1 cellular context compared by ENCODE assay signal in the genomic region with DNA sequence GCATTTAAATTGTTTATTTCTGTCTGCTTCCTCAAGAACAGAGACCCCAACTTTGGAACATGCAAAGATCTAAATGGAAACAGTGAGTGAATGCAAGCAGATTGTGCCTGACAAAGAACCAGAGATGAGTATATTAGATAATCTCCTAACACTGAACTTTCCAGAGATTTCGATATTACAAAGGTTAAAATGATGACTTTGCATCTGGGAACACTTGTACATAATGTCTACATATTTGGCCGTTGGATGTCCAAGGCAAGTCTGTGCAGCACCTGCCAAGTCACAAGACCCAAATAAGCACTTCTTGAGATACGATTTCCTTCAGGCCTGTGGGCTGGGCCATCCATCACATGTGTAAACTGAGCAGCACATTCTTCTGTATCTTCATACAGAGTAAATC.
TF ChIP-seq lines count a peak whose summit lies in the region.

No MANE protein-coding gene starts in this region.

TF ChIP-seq in HepG2, 621 proteins besides CTCF, POLR2A, EP300 and RAD21:
- TF ChIP-seq, protein P1, sequence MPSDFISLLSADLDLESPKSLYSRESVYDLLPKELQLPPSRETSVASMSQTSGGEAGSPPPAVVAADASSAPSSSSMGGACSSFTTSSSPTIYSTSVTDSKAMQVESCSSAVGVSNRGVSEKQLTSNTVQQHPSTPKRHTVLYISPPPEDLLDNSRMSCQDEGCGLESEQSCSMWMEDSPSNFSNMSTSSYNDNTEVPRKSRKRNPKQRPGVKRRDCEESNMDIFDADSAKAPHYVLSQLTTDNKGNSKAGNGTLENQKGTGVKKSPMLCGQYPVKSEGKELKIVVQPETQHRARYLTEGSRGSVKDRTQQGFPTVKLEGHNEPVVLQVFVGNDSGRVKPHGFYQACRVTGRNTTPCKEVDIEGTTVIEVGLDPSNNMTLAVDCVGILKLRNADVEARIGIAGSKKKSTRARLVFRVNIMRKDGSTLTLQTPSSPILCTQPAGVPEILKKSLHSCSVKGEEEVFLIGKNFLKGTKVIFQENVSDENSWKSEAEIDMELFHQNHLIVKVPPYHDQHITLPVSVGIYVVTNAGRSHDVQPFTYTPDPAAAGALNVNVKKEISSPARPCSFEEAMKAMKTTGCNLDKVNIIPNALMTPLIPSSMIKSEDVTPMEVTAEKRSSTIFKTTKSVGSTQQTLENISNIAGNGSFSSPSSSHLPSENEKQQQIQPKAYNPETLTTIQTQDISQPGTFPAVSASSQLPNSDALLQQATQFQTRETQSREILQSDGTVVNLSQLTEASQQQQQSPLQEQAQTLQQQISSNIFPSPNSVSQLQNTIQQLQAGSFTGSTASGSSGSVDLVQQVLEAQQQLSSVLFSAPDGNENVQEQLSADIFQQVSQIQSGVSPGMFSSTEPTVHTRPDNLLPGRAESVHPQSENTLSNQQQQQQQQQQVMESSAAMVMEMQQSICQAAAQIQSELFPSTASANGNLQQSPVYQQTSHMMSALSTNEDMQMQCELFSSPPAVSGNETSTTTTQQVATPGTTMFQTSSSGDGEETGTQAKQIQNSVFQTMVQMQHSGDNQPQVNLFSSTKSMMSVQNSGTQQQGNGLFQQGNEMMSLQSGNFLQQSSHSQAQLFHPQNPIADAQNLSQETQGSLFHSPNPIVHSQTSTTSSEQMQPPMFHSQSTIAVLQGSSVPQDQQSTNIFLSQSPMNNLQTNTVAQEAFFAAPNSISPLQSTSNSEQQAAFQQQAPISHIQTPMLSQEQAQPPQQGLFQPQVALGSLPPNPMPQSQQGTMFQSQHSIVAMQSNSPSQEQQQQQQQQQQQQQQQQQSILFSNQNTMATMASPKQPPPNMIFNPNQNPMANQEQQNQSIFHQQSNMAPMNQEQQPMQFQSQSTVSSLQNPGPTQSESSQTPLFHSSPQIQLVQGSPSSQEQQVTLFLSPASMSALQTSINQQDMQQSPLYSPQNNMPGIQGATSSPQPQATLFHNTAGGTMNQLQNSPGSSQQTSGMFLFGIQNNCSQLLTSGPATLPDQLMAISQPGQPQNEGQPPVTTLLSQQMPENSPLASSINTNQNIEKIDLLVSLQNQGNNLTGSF (CRISPR knock-in tag; IDR thresholded peaks at IDR 0.05): no peak
- peak; percentile 60 to 61; a peak in 2 of 4 replicates for TF ChIP-seq MAFK (conservative IDR thresholded peaks at IDR 0.05 in 1 of 2, IDR thresholded peaks at IDR 0.05 in 1 of 2; ENCODE audit: low read length in 2 of 2)
- no peak for TF ChIP-seq GPN1 (CRISPR knock-in tag; IDR thresholded peaks at IDR 0.05; ENCODE audit: borderline replicate concordance)
- TF ChIP-seq SP5 (CRISPR knock-in tag; IDR thresholded peaks at IDR 0.05; ENCODE audit: borderline replicate concordance, low read depth): no peak
- TF ChIP-seq, protein P2, sequence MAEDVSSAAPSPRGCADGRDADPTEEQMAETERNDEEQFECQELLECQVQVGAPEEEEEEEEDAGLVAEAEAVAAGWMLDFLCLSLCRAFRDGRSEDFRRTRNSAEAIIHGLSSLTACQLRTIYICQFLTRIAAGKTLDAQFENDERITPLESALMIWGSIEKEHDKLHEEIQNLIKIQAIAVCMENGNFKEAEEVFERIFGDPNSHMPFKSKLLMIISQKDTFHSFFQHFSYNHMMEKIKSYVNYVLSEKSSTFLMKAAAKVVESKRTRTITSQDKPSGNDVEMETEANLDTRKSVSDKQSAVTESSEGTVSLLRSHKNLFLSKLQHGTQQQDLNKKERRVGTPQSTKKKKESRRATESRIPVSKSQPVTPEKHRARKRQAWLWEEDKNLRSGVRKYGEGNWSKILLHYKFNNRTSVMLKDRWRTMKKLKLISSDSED (CRISPR knock-in tag; IDR thresholded peaks at IDR 0.05): no peak
- TF ChIP-seq, protein P3, sequence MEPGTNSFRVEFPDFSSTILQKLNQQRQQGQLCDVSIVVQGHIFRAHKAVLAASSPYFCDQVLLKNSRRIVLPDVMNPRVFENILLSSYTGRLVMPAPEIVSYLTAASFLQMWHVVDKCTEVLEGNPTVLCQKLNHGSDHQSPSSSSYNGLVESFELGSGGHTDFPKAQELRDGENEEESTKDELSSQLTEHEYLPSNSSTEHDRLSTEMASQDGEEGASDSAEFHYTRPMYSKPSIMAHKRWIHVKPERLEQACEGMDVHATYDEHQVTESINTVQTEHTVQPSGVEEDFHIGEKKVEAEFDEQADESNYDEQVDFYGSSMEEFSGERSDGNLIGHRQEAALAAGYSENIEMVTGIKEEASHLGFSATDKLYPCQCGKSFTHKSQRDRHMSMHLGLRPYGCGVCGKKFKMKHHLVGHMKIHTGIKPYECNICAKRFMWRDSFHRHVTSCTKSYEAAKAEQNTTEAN (CRISPR knock-in tag; conservative IDR thresholded peaks at IDR 0.05): no peak
- TF ChIP-seq KDM6A (CRISPR knock-in tag; IDR thresholded peaks at IDR 0.05; ENCODE audit: low read depth): no peak
- TF ChIP-seq, protein P4, sequence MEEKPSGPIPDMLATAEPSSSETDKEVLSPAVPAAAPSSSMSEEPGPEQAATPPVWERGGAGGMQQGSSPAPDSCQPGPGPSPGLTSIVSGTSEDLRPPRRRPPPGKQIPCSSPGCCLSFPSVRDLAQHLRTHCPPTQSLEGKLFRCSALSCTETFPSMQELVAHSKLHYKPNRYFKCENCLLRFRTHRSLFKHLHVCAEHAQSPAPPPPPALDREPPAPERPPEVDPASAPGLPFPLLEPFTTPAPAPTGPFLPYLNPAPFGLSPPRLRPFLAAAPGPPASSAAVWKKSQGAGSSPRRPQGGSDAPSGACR (CRISPR knock-in tag; IDR thresholded peaks at IDR 0.05): no peak
- TF ChIP-seq, protein P5, sequence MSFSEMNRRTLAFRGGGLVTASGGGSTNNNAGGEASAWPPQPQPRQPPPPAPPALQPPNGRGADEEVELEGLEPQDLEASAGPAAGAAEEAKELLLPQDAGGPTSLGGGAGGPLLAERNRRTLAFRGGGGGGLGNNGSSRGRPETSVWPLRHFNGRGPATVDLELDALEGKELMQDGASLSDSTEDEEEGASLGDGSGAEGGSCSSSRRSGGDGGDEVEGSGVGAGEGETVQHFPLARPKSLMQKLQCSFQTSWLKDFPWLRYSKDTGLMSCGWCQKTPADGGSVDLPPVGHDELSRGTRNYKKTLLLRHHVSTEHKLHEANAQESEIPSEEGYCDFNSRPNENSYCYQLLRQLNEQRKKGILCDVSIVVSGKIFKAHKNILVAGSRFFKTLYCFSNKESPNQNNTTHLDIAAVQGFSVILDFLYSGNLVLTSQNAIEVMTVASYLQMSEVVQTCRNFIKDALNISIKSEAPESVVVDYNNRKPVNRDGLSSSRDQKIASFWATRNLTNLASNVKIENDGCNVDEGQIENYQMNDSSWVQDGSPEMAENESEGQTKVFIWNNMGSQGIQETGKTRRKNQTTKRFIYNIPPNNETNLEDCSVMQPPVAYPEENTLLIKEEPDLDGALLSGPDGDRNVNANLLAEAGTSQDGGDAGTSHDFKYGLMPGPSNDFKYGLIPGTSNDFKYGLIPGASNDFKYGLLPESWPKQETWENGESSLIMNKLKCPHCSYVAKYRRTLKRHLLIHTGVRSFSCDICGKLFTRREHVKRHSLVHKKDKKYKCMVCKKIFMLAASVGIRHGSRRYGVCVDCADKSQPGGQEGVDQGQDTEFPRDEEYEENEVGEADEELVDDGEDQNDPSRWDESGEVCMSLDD (CRISPR knock-in tag; IDR thresholded peaks at IDR 0.05; ENCODE audit: borderline replicate concordance): no peak
- 0 out of 2 replicates have a peak, but pooled peaks have one; percentile 23 for TF ChIP-seq MAFF (IDR thresholded peaks at IDR 0.05; ENCODE audit: low read depth, low read length)
